In genomic region chr19:12668937-12669271, GRCh38 we compare ENCODE assay signal across 8 cellular contexts. TPM values are rescaled to one million over a fixed set of nuclear protein-coding genes. Genes with fewer than 3 reads are reported as not detected.
A peak's percentile ranks its signal among the peaks of the same experiment; 100 is the strongest.
DNase-seq lines count a peak whose midpoint lies in the region; ATAC-seq lines count a peak whose summit lies in the region.

No MANE protein-coding gene starts in this region.

- DNase-seq in NCI-H2227 (lab: John Stamatoyannopoulos, UW; ENCODE audit: unreplicated experiment) (peak; percentile 53), NCI-H2227 treated with DMSO at 0.1 percent for 48 hours (lab: John Stamatoyannopoulos, UW) (no peak), T follicular helper cell (ENCODE audit: low read depth) (peak; percentile 71), amniotic stem cell (lab: John Stamatoyannopoulos, UW) (peak; percentile 40), right cardiac atrium (peak; percentile 58 to 84 (median 80)), putamen (ENCODE audit: low spot score) (peak; percentile 34), NCI-H2107 treated with DMSO at 0.1 percent for 48 hours (lab: John Stamatoyannopoulos, UW; ENCODE audit: unreplicated experiment) (no peak), NCI-H526 (lab: John Stamatoyannopoulos, UW) (no peak)

- H3K4me3 ChIP-seq in right cardiac atrium (ENCODE audit: low read length), result peak overlapping the region; percentile 59

- WGBS in right cardiac atrium, result under 1% methylated on average over 24 of the region's 24 CpGs

- peak overlapping the region; percentile 97 for H3K27ac ChIP-seq in right cardiac atrium (ENCODE audit: low read length)

- intact Hi-C loops in right cardiac atrium (cut with DNase I), result loop anchor here in 1 of 4 donors (10.0 kb wide), 1 partner anchor 104 kb away; no protein-coding TSS in a partner anchor

- H3K27me3 ChIP-seq in right cardiac atrium (ENCODE audit: control insufficient read depth, insufficient read depth), result no peaks in the 10 kb centered on the region

- H3K4me1 ChIP-seq in right cardiac atrium (ENCODE audit: control insufficient read depth, insufficient read depth, low read length), result peaks cover 7% of the 10 kb centered on the region

- ATAC-seq in right cardiac atrium, result peak; percentile 7 to 10

- no peaks in the 10 kb centered on the region for H3K9me3 ChIP-seq in right cardiac atrium (ENCODE audit: control insufficient read depth, low read length)

RNA-seq across cellular contexts. Expression of gene WDR83, which starts 2.3 kb away (rescaled TPM):
- 10 to 100 TPM in 1 of 4 donors, 1 to 10 TPM in 3; 6.3 to 10.5 (median 8.1) TPM for total RNA-seq in right cardiac atrium
- 10.0 TPM for polyA plus RNA-seq in right cardiac atrium

RNA-seq across cellular contexts. Expression of gene MAN2B1, which starts 2.4 kb away (rescaled TPM):
- total RNA-seq in right cardiac atrium, result 10 to 100 TPM; 32.7 to 52.6 (median 42.1) TPM
- 19.8 TPM for polyA plus RNA-seq in right cardiac atrium

RNA-seq across cellular contexts. Expression of gene DHPS, which starts 12.8 kb away (rescaled TPM):
- total RNA-seq in right cardiac atrium, result 10 to 100 TPM; 40.8 to 52.0 (median 49.7) TPM
- polyA plus RNA-seq in right cardiac atrium, result 49.4 TPM

RNA-seq across cellular contexts. Expression of gene GNG14, which starts 18.9 kb away (rescaled TPM):
- total RNA-seq in right cardiac atrium, result not detected
- not detected for polyA plus RNA-seq in right cardiac atrium

RNA-seq across cellular contexts. Expression of gene FBXW9, which starts 27.5 kb away (rescaled TPM):
- total RNA-seq in right cardiac atrium, result 1 to 10 TPM; 1.2 to 2.0 (median 1.9) TPM
- polyA plus RNA-seq in right cardiac atrium, result 2.1 TPM

Comparison
In these comparisons a context has a peak if more than half of its experiments do, and no peak if none do; other contexts are left out.
1. DNase-seq: peak in NCI-H2227 (single experiment), T follicular helper cell (single experiment), amniotic stem cell (single experiment), right cardiac atrium (3 of 3) and putamen (single experiment); none in NCI-H2227 treated with DMSO at 0.1 percent for 48 hours (single experiment), NCI-H2107 treated with DMSO at 0.1 percent for 48 hours (single experiment) and NCI-H526 (0 of 2).